In the genomic region with DNA sequence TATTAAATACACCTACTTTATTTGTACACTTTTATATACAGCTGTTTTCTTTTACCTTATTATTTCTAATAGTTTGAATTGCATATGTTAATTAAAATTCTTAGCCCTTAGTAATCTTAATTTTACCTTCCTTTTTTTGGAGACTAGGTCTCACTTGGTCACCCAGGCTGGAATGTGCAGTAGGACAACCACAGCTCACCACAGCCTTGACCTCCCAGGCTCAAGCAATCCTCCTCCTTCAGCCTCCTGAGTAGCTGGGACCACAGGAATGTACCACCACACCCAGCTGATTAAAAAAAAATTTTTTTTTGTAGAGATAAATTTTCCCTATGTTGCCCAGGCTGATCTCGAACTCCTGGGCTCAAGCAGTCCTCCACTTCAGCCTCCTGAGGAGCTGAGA, we compare ENCODE assay signal across 15 cellular contexts.
"Had no signal": no experiment of that assay in that cellular context is flagged by ENCODE, and none has a peak within 500 bp of the region (broad histone marks: within the 10 kb centered on the region; RNA-seq: fewer than 3 reads in every experiment).

No MANE protein-coding gene starts in this region.

- H3K27ac ChIP-seq: coronary artery, gastrocnemius medialis, ovary had no signal

- H3K36me3 Mint-ChIP-seq: activated naive CD8-positive, alpha-beta T cell treated with anti-CD3 and anti-CD28 coated beads for 36 hours had no signal

- H3K4me3 ChIP-seq: coronary artery, gastrocnemius medialis, ovary had no signal

- H3K27me3 ChIP-seq: gastrocnemius medialis, ovary had no signal

- H3K4me3 Mint-ChIP-seq: activated naive CD8-positive, alpha-beta T cell treated with anti-CD3 and anti-CD28 coated beads for 36 hours; activated T-cell treated with anti-CD3 and anti-CD28 coated beads, Interleukin-2, amount 50 U/mL, for 24 hours; neural crest cell; stimulated activated naive CD8-positive, alpha-beta T cell treated with anti-CD3 and anti-CD28 coated beads, Interleukin-15, Interleukin-2, amounts not matched to agents 100 ng/mL and 50 ng/mL, for 24 hours had no signal

- H3K27me3 Mint-ChIP-seq: activated naive CD8-positive, alpha-beta T cell treated with anti-CD3 and anti-CD28 coated beads for 36 hours had no signal

- H3K36me3 ChIP-seq: gastrocnemius medialis, ovary had no signal

- H3K9me3 Mint-ChIP-seq: activated naive CD8-positive, alpha-beta T cell treated with anti-CD3 and anti-CD28 coated beads for 36 hours; activated T-cell treated with anti-CD3 and anti-CD28 coated beads, Interleukin-2, amount 50 U/mL, for 24 hours; neural crest cell; stimulated activated naive CD8-positive, alpha-beta T cell treated with anti-CD3 and anti-CD28 coated beads, Interleukin-15, Interleukin-2, amounts not matched to agents 100 ng/mL and 50 ng/mL, for 24 hours had no signal

- DNase-seq: activated effector memory CD4-positive, alpha-beta T cell treated with Interleukin-2 at 50 U/mL for 16 hours; activated naive CD8-positive, alpha-beta T cell treated with anti-CD3 and anti-CD28 coated beads for 36 hours; activated T-cell treated with anti-CD3 and anti-CD28 coated beads, Interleukin-2, amount 50 U/mL, for 24 hours; anterior cingulate cortex; effector CD4-positive, alpha-beta T cell; gastrocnemius medialis; hippocampal formation; kidney glomerular epithelial cell; ovary; stimulated activated CD4-positive, alpha-beta T cell treated with anti-CD3 and anti-CD28 coated beads, Interleukin-4, amount 100 ng/mL, for 1 hour; stimulated activated CD8-positive, alpha-beta memory T cell treated with anti-CD3 and anti-CD28 coated beads, Interleukin-4, amount 100 ng/mL, for 48 hours; T-helper 2 cell had no signal

- ATAC-seq: gastrocnemius medialis had no signal

- H3K9me3 ChIP-seq: gastrocnemius medialis, ovary had no signal

- H3K27ac Mint-ChIP-seq: activated naive CD8-positive, alpha-beta T cell treated with anti-CD3 and anti-CD28 coated beads for 36 hours; activated T-cell treated with anti-CD3 and anti-CD28 coated beads, Interleukin-2, amount 50 U/mL, for 24 hours; stimulated activated naive CD8-positive, alpha-beta T cell treated with anti-CD3 and anti-CD28 coated beads, Interleukin-15, Interleukin-2, amounts not matched to agents 100 ng/mL and 50 ng/mL, for 24 hours had no signal
